ENCODE assay signal across 16 cellular contexts in genomic region chr3:188067932-188068331, GRCh38.
A peak's percentile ranks its signal among the peaks of the same experiment; 100 is the strongest.
DNase-seq lines count a peak whose midpoint lies in the region; ATAC-seq and TF ChIP-seq lines count a peak whose summit lies in the region.
"Had no signal": no experiment of that assay in that cellular context is flagged by ENCODE, and none has a peak within 500 bp of the region (broad histone marks: within the 10 kb centered on the region; RNA-seq: fewer than 3 reads in every experiment).

No MANE protein-coding gene starts in this region.

- H2AFZ ChIP-seq in neural progenitor cell (replicated peaks) = peak overlapping the region; percentile 15

- H3K36me3 ChIP-seq in neural progenitor cell (no peaks in the 10 kb centered on the region), body of pancreas (replicated peaks in 1 of 2; ENCODE audit: insufficient read depth in 1 of 2, low read depth in 2 of 2) (no peaks in the 10 kb centered on the region)
- H3K36me3 ChIP-seq: esophagus squamous epithelium had no signal

- H3K4me3 ChIP-seq in epithelial cell of esophagus (ENCODE audit: low read length) (no peak overlapping the region), neural progenitor cell (no peak overlapping the region), body of pancreas (no peak overlapping the region)
- H3K4me3 ChIP-seq: esophagus squamous epithelium had no signal

- no peaks in the 10 kb centered on the region for H3K27me3 ChIP-seq in neural progenitor cell
- H3K27me3 ChIP-seq in body of pancreas = no peaks in the 10 kb centered on the region

- TF ChIP-seq CTCF in epithelial cell of esophagus (IDR thresholded peaks at IDR 0.05; ENCODE audit: insufficient read depth, low read depth, low read length, missing control alignments) (no peak), neural progenitor cell (IDR thresholded peaks at IDR 0.05) (no peak), body of pancreas (IDR thresholded peaks at IDR 0.05) (no peak)

- H3K9me3 ChIP-seq in neural progenitor cell (ENCODE audit: low read depth) = no peaks in the 10 kb centered on the region
- H3K9me3 ChIP-seq in body of pancreas = no peaks in the 10 kb centered on the region
- H3K9me3 ChIP-seq: esophagus squamous epithelium had no signal

- H3K36me3 Mint-ChIP-seq in neural progenitor cell = no peaks in the 10 kb centered on the region
- H3K36me3 Mint-ChIP-seq: stimulated activated naive B cell treated with anti-CD40 and anti-IgM and Interleukin-4, amounts not matched to agents 10 μg/mL and 1 μg/mL and 100 μg/mL, for 72 hours had no signal

- no peaks in the 10 kb centered on the region for H3K4me1 ChIP-seq in neural progenitor cell
- peaks cover 45% of the 10 kb centered on the region for H3K4me1 ChIP-seq in body of pancreas

- H3K9ac ChIP-seq in neural progenitor cell = no peak overlapping the region

- no peak for ATAC-seq in body of pancreas
- ATAC-seq in GM19455 (IDR thresholded peaks at IDR 0.05; ENCODE audit: unreplicated experiment) = no peak
- ATAC-seq: stimulated activated naive B cell treated with anti-CD40 and anti-IgM and Interleukin-4, amounts not matched to agents 10 μg/mL and 1 μg/mL and 100 μg/mL, for 72 hours had no signal

- no peak for TF ChIP-seq POLR2A in body of pancreas (IDR thresholded peaks at IDR 0.05)

- DNase-seq in EL = peak; percentile 84
- DNase-seq in RKO (ENCODE audit: low spot score) = peak; percentile 52
- peak; percentile 70 for DNase-seq in epithelial cell of esophagus (ENCODE audit: low read depth)
- no peak for DNase-seq in neural progenitor cell (ENCODE audit: low spot score)
- no peak for DNase-seq in GDM1 (lab: John Stamatoyannopoulos, UW)
- DNase-seq in body of pancreas = no peak
- no peak for DNase-seq in NCI-H1930 (lab: John Stamatoyannopoulos, UW)
- DNase-seq: activated effector memory CD4-positive, alpha-beta T cell treated with anti-CD3 and anti-CD28 coated beads, Interleukin-2, amount 50 U/mL, for 16 hours; C1 segment of cervical spinal cord; esophagus squamous epithelium; NCI-H146; NCI-H69; stimulated activated CD4-positive, alpha-beta T cell treated with anti-CD3 and anti-CD28 coated beads, Interleukin-4, amount 100 ng/mL, for 4 hours; stimulated activated naive B cell treated with anti-CD40 and anti-IgM and Interleukin-4, amounts not matched to agents 10 μg/mL and 1 μg/mL and 100 μg/mL, for 72 hours had no signal

- H3K27ac Mint-ChIP-seq in neural progenitor cell = no peak overlapping the region
- H3K27ac Mint-ChIP-seq: stimulated activated naive B cell treated with anti-CD40 and anti-IgM and Interleukin-4, amounts not matched to agents 10 μg/mL and 1 μg/mL and 100 μg/mL, for 72 hours had no signal

- no peaks in the 10 kb centered on the region for H3K4me1 Mint-ChIP-seq in neural progenitor cell
- H3K4me1 Mint-ChIP-seq: central memory CD8-positive, alpha-beta T cell; stimulated activated naive B cell treated with anti-CD40 and anti-IgM and Interleukin-4, amounts not matched to agents 10 μg/mL and 1 μg/mL and 100 μg/mL, for 72 hours had no signal

- H3K27me3 Mint-ChIP-seq in neural progenitor cell (ENCODE audit: insufficient read depth, low read depth) = no peaks in the 10 kb centered on the region
- H3K27me3 Mint-ChIP-seq: central memory CD8-positive, alpha-beta T cell; stimulated activated naive B cell treated with anti-CD40 and anti-IgM and Interleukin-4, amounts not matched to agents 10 μg/mL and 1 μg/mL and 100 μg/mL, for 72 hours had no signal

- no peaks in the 10 kb centered on the region for H3F3A ChIP-seq in neural progenitor cell (ENCODE audit: low read depth)

- no peaks in the 10 kb centered on the region for H4K20me1 ChIP-seq in neural progenitor cell (ENCODE audit: low read depth)

- no peak overlapping the region for H3K27ac ChIP-seq in neural progenitor cell
- no peak overlapping the region for H3K27ac ChIP-seq in body of pancreas
- H3K27ac ChIP-seq: esophagus squamous epithelium had no signal

- no peak overlapping the region for H3K4me2 ChIP-seq in neural progenitor cell

- H3K79me2 ChIP-seq in neural progenitor cell (ENCODE audit: low read depth) = no peaks in the 10 kb centered on the region

- H3K4me3 Mint-ChIP-seq in neural progenitor cell = no peak overlapping the region
- H3K4me3 Mint-ChIP-seq: central memory CD8-positive, alpha-beta T cell; stimulated activated naive B cell treated with anti-CD40 and anti-IgM and Interleukin-4, amounts not matched to agents 10 μg/mL and 1 μg/mL and 100 μg/mL, for 72 hours had no signal

- peaks cover 3% of the 10 kb centered on the region for H3K9me3 Mint-ChIP-seq in neural progenitor cell
- H3K9me3 Mint-ChIP-seq: central memory CD8-positive, alpha-beta T cell; stimulated activated naive B cell treated with anti-CD40 and anti-IgM and Interleukin-4, amounts not matched to agents 10 μg/mL and 1 μg/mL and 100 μg/mL, for 72 hours had no signal

- intact Hi-C loops in body of pancreas (cut with DNase I) = no loop called here

Comparison
In these comparisons a context has a peak if more than half of its experiments do, and no peak if none do; other contexts are left out.
1. DNase-seq: peak in EL (single experiment), RKO (single experiment) and epithelial cell of esophagus (single experiment); none in neural progenitor cell (single experiment), GDM1 (single experiment), body of pancreas (0 of 4) and NCI-H1930 (0 of 2).